14 cellular contexts compared by ENCODE assay signal in genomic region chr1:173856903-173857302, GRCh38.
"Had no signal": no experiment of that assay in that cellular context is flagged by ENCODE, and none has a peak within 500 bp of the region (broad histone marks: within the 10 kb centered on the region; RNA-seq: fewer than 3 reads in every experiment).

No MANE protein-coding gene starts in this region.

- ATAC-seq: activated CD8-positive, alpha-beta T cell treated with anti-CD3 and anti-CD28 coated beads, Interleukin-2, amount 10 ng/mL, durations not matched to agents 7 days and 5 days; activated T-cell treated with anti-CD3 and anti-CD28 coated beads, Interleukin-2, amount 50 U/mL, for 72 hours; left lung; natural killer cell treated with Interleukin-12 subunit alpha and Interleukin-12 subunit beta and Interleukin-15 and Interleukin-18, amount 100 ng/mL, for 72 hours; stimulated activated naive CD8-positive, alpha-beta T cell treated with anti-CD3 and anti-CD28 coated beads, Interleukin-15, amount 100 ng/mL, for 72 hours had no signal

- H3K27ac ChIP-seq: left lung, right atrium auricular region, upper lobe of left lung had no signal

- H3K9me3 ChIP-seq: left lung, right atrium auricular region, upper lobe of left lung had no signal

- H3K27me3 ChIP-seq: left lung, right atrium auricular region, upper lobe of left lung had no signal

- H3K4me3 ChIP-seq: left lung, right atrium auricular region, upper lobe of left lung had no signal

- DNase-seq: activated B cell treated with CpG ODN at 0.5 μM for 24 hours; activated CD4-positive, alpha-beta T cell treated with anti-CD3 and anti-CD28 coated beads, Interleukin-2, amount 10 ng/mL, durations not matched to agents 24 days and 14 days; activated CD8-positive, alpha-beta memory T cell treated with anti-CD3 and anti-CD28 coated beads, Interleukin-2, amount 50 U/mL, for 48 hours; activated CD8-positive, alpha-beta T cell treated with anti-CD3 and anti-CD28 coated beads, Interleukin-2, amount 10 ng/mL, durations not matched to agents 7 days and 5 days; activated gamma-delta T cell treated with Interleukin-2 at 50 U/mL for 16 hours; activated naive CD8-positive, alpha-beta T cell treated with anti-CD3 and anti-CD28 coated beads for 36 hours; activated T-cell treated with anti-CD3 and anti-CD28 coated beads, Interleukin-2, amount 50 U/mL, for 72 hours; cerebellar nuclear complex; left lung; mesendoderm; stimulated activated naive CD8-positive, alpha-beta T cell treated with anti-CD3 and anti-CD28 coated beads, Interleukin-15, amount 100 ng/mL, for 72 hours; upper lobe of left lung had no signal
